Comparison of ENCODE assay signal across 11 cellular contexts in genomic region chr7:77887567-77887966, GRCh38.
DNase-seq lines count a peak whose midpoint lies in the region; ATAC-seq and TF ChIP-seq lines count a peak whose summit lies in the region.
"Had no signal": no experiment of that assay in that cellular context is flagged by ENCODE, and none has a peak within 500 bp of the region (broad histone marks: within the 10 kb centered on the region; RNA-seq: fewer than 3 reads in every experiment).

No MANE protein-coding gene starts in this region.

- 26 to 60% methylated on average over 1 of the region's 1 CpG for WGBS in heart right ventricle, 2 donors

- H3K79me2 ChIP-seq in SU-DHL-6 (ENCODE audit: insufficient read depth, low read length), result peaks cover 97% of the 10 kb centered on the region

- H3F3A ChIP-seq in SU-DHL-6 (ENCODE audit: insufficient read depth), result peaks cover 70% of the 10 kb centered on the region

- H3K4me3 ChIP-seq in heart right ventricle (no peak overlapping the region), left ventricle myocardium inferior (no peak overlapping the region), SU-DHL-6 (ENCODE audit: insufficient read depth, low read length, poor library complexity, severe bottlenecking) (no peak overlapping the region), thoracic aorta (no peak overlapping the region)

- peak overlapping the region in 1 of 10 donors; percentile 16 for H3K27ac ChIP-seq in heart right ventricle
- no peak overlapping the region for H3K27ac ChIP-seq in left ventricle myocardium inferior (replicated peaks)
- peak overlapping the region; percentile 89 for H3K27ac ChIP-seq in SU-DHL-6 (ENCODE audit: low read depth, low read length)
- peak overlapping the region in 1 of 2 donors; percentile 23 for H3K27ac ChIP-seq in thoracic aorta

- H3K9me3 ChIP-seq in heart right ventricle (no peaks in the 10 kb centered on the region), left ventricle myocardium inferior (replicated peaks) (no peaks in the 10 kb centered on the region), SU-DHL-6 (ENCODE audit: insufficient read depth, low read length) (no peaks in the 10 kb centered on the region), thoracic aorta (no peaks in the 10 kb centered on the region)

- TF ChIP-seq CTCF in heart right ventricle (IDR thresholded peaks at IDR 0.05), result no peak
- no peak for TF ChIP-seq CTCF in left ventricle myocardium inferior (IDR thresholded peaks at IDR 0.05; ENCODE audit: borderline replicate concordance)
- no peak for TF ChIP-seq CTCF in SU-DHL-6 (IDR thresholded peaks at IDR 0.05; ENCODE audit: insufficient read depth, low read length, poor library complexity, severe bottlenecking)
- TF ChIP-seq CTCF in thoracic aorta (IDR thresholded peaks at IDR 0.05), result no peak

- no peaks in the 10 kb centered on the region for H3K9me2 ChIP-seq in SU-DHL-6 (replicated peaks; ENCODE audit: insufficient read depth, low read length)

- H2AFZ ChIP-seq in SU-DHL-6 (ENCODE audit: low read depth, low read length, severe bottlenecking), result no peak overlapping the region

- peak in 6 of 8 donors; percentile 61 to 94 (median 72) for ATAC-seq in heart right ventricle
- peak; percentile 50 for ATAC-seq in thoracic aorta (ENCODE audit: insufficient number of reproducible peaks, low FRiP score, low read depth)
- ATAC-seq in HG03439 (IDR thresholded peaks at IDR 0.05; ENCODE audit: unreplicated experiment), result no peak

- DNase-seq in heart right ventricle (peak in 1 of 2 donors; percentile 26), left ventricle myocardium inferior (no peak), fibroblast of the conjunctiva (ENCODE audit: low read depth) (peak; percentile 43), thoracic aorta (ENCODE audit: low spot score) (no peak), iPS-NIHi7 (ENCODE audit: extremely low spot score) (no peak)
- no peak for DNase-seq in stimulated activated naive CD4-positive, alpha-beta T cell treated with Interleukin-2 at 50 U/mL for 16 hours (lab: John Stamatoyannopoulos, UW)
- DNase-seq: activated CD8-positive, alpha-beta memory T cell treated with anti-CD3 and anti-CD28 coated beads for 24 hours; NCI-H1092; small intestine had no signal

- intact Hi-C loops in heart right ventricle (cut with DNase I) (no loop called here), left ventricle myocardium inferior (cut with micrococcal nuclease) (no loop called here)

- no peaks in the 10 kb centered on the region for H4K20me1 ChIP-seq in SU-DHL-6 (ENCODE audit: low read depth, low read length)

- H3K27me3 ChIP-seq in heart right ventricle (no peaks in the 10 kb centered on the region), left ventricle myocardium inferior (ENCODE audit: low read depth) (no peaks in the 10 kb centered on the region), SU-DHL-6 (ENCODE audit: low read length) (no peaks in the 10 kb centered on the region), thoracic aorta (replicated peaks; ENCODE audit: insufficient read depth) (no peaks in the 10 kb centered on the region)

- H3K4me2 ChIP-seq in SU-DHL-6 (ENCODE audit: low read depth, low read length, poor library complexity, severe bottlenecking), result peak overlapping the region; percentile 27

- H3K4me1 ChIP-seq in heart right ventricle, result peaks cover 0 to 13% (median 0%) of the 10 kb centered on the region in 9 donors
- peaks cover 12% of the 10 kb centered on the region for H3K4me1 ChIP-seq in left ventricle myocardium inferior
- peaks cover 8 to 12% of the 10 kb centered on the region in 2 donors for H3K4me1 ChIP-seq in thoracic aorta (ENCODE audit: control insufficient read depth in 1 of 2, low read depth in 2 of 2)

- H3K36me3 ChIP-seq in heart right ventricle, result no peaks in the 10 kb centered on the region
- H3K36me3 ChIP-seq in left ventricle myocardium inferior, result no peaks in the 10 kb centered on the region
- H3K36me3 ChIP-seq in SU-DHL-6 (ENCODE audit: low read length), result no peaks in the 10 kb centered on the region
- no peaks in the 10 kb centered on the region for H3K36me3 ChIP-seq in thoracic aorta

- H3K9ac ChIP-seq in SU-DHL-6 (ENCODE audit: low read length), result no peak overlapping the region
